28 cellular contexts compared by ENCODE assay signal in genomic region chr10:67868132-67868531, GRCh38.
"Had no signal": no experiment of that assay in that cellular context is flagged by ENCODE, and none has a peak within 500 bp of the region (broad histone marks: within the 10 kb centered on the region; RNA-seq: fewer than 3 reads in every experiment).

No MANE protein-coding gene starts in this region.

- H3K36me3 ChIP-seq: colonic mucosa, esophagus muscularis mucosa, esophagus squamous epithelium, gastrocnemius medialis, gastroesophageal sphincter, heart left ventricle, heart right ventricle had no signal

- H3K27ac Mint-ChIP-seq: dendritic cell treated with granulocyte-macrophage colony-stimulating factor and Interleukin-4, amounts not matched to agents 40 ng/mL and 50 ng/mL, for 4 days; effector memory CD8-positive, alpha-beta T cell; endodermal cell had no signal

- H3K9me3 ChIP-seq: colonic mucosa, esophagus muscularis mucosa, esophagus squamous epithelium, gastrocnemius medialis, gastroesophageal sphincter, heart left ventricle, heart right ventricle had no signal

- H2AFZ ChIP-seq: hepatocyte had no signal

- ATAC-seq: effector memory CD8-positive, alpha-beta T cell; esophagus mucosa; foreskin keratinocyte; gastrocnemius medialis; gastroesophageal sphincter; heart left ventricle; heart right ventricle had no signal

- DNase-seq: colonic mucosa; cortex of kidney; dermis blood vessel endothelial cell; dorsolateral prefrontal cortex; effector CD4-positive, alpha-beta T cell; effector memory CD4-positive, alpha-beta T cell; effector memory CD8-positive, alpha-beta T cell; endodermal cell; erythroblast; esophagus squamous epithelium; foreskin fibroblast; foreskin keratinocyte; foreskin melanocyte; gastrocnemius medialis; glutamatergic neuron; head of caudate nucleus; heart left ventricle; heart right ventricle had no signal

- H3K4me2 ChIP-seq: hepatocyte had no signal

- H3K27me3 Mint-ChIP-seq: dendritic cell treated with granulocyte-macrophage colony-stimulating factor and Interleukin-4, amounts not matched to agents 40 ng/mL and 50 ng/mL, for 4 days; effector memory CD8-positive, alpha-beta T cell had no signal

- H3K27me3 ChIP-seq: colonic mucosa, dorsolateral prefrontal cortex, esophagus muscularis mucosa, esophagus squamous epithelium, foreskin keratinocyte, gastrocnemius medialis, gastroesophageal sphincter, heart left ventricle, heart right ventricle, hepatocyte had no signal

- H3K9me3 Mint-ChIP-seq: dendritic cell treated with granulocyte-macrophage colony-stimulating factor and Interleukin-4, amounts not matched to agents 40 ng/mL and 50 ng/mL, for 4 days; effector memory CD8-positive, alpha-beta T cell; endodermal cell had no signal

- H3K4me3 Mint-ChIP-seq: dendritic cell treated with granulocyte-macrophage colony-stimulating factor and Interleukin-4, amounts not matched to agents 40 ng/mL and 50 ng/mL, for 4 days; effector memory CD8-positive, alpha-beta T cell; endodermal cell had no signal

- H3K4me3 ChIP-seq: colonic mucosa, coronary artery, dorsolateral prefrontal cortex, esophagus muscularis mucosa, esophagus squamous epithelium, gastrocnemius medialis, gastroesophageal sphincter, heart left ventricle, heart right ventricle, hepatocyte had no signal

- H3K27ac ChIP-seq: colonic mucosa, coronary artery, dorsolateral prefrontal cortex, epithelial cell of prostate, esophagus muscularis mucosa, esophagus squamous epithelium, foreskin keratinocyte, gastrocnemius medialis, gastroesophageal sphincter, heart left ventricle, heart right ventricle, hepatocyte had no signal

- H3K4me1 ChIP-seq: colonic mucosa, esophagus muscularis mucosa, esophagus squamous epithelium, foreskin keratinocyte, gastrocnemius medialis, gastroesophageal sphincter had no signal

- H3K79me2 ChIP-seq: hepatocyte had no signal

- FAIRE-seq: colon, endometrium, endothelial cell of umbilical vein had no signal
